10 cellular contexts compared by ENCODE assay signal in genomic region chr3:125142418-125142778, GRCh38.
DNase-seq lines count a peak whose midpoint lies in the region; ATAC-seq, FAIRE-seq and TF ChIP-seq lines count a peak whose summit lies in the region.
"Had no signal": no experiment of that assay in that cellular context is flagged by ENCODE, and none has a peak within 500 bp of the region (broad histone marks: within the 10 kb centered on the region; RNA-seq: fewer than 3 reads in every experiment).

No MANE protein-coding gene starts in this region.

- H3K9ac ChIP-seq in Karpas-422 (ENCODE audit: low read length): peak overlapping the region; percentile 42
- no peak overlapping the region for H3K9ac ChIP-seq in mammary epithelial cell (ENCODE audit: insufficient read depth, low read length)

- H4K20me1 ChIP-seq in Karpas-422 (ENCODE audit: insufficient read depth, low read depth, low read length) (no peaks in the 10 kb centered on the region), mammary epithelial cell (ENCODE audit: insufficient read depth, low read length) (no peaks in the 10 kb centered on the region)

- TF ChIP-seq POLR2A in H54 (IDR thresholded peaks at IDR 0.05; ENCODE audit: low read depth, low read length): no peak

- no peak for ATAC-seq in esophagus mucosa
- ATAC-seq: HCT116 had no signal

- H3K9me3 ChIP-seq in CD4-positive, alpha-beta memory T cell (ENCODE audit: control insufficient read depth in 1 of 2, low read length in 2 of 2): no peaks in the 10 kb centered on the region
- H3K9me3 ChIP-seq in Karpas-422 (ENCODE audit: low read length) (no peaks in the 10 kb centered on the region), mammary epithelial cell (replicated peaks; ENCODE audit: insufficient read depth, low read length) (no peaks in the 10 kb centered on the region)

- CTCF ChIA-PET in CD4-positive, alpha-beta memory T cell (lab: Charles Lee; ENCODE audit: partially characterized antibody): interaction anchor here (0.6 to 1.9 kb wide), 7 partner anchors 8 to 147 kb away, joined by 3 to 7 read pairs (median 4); no protein-coding TSS in a partner anchor
- CTCF ChIA-PET in mammary epithelial cell (lab: Charles Lee; ENCODE audit: low non-redundant PET): no interaction called here

- no peaks in the 10 kb centered on the region for H3K36me3 Mint-ChIP-seq in CD4-positive, alpha-beta memory T cell
- H3K36me3 Mint-ChIP-seq in endothelial cell (ENCODE audit: low read depth, unreplicated experiment) (peaks cover 7% of the 10 kb centered on the region), osteocyte (ENCODE audit: unreplicated experiment) (no peaks in the 10 kb centered on the region)

- H3K4me2 ChIP-seq in Karpas-422 (ENCODE audit: low read depth, low read length, poor library complexity, severe bottlenecking) (peak overlapping the region; percentile 57), mammary epithelial cell (ENCODE audit: insufficient read depth, low read depth, low read length) (no peak overlapping the region)

- H3K4me1 Mint-ChIP-seq in CD4-positive, alpha-beta memory T cell: peaks cover 13 to 36% (median 24%) of the 10 kb centered on the region in 4 donors
- H3K4me1 Mint-ChIP-seq in endothelial cell (ENCODE audit: unreplicated experiment): peaks cover 36% of the 10 kb centered on the region
- H3K4me1 Mint-ChIP-seq in osteocyte (ENCODE audit: unreplicated experiment): peaks cover 72% of the 10 kb centered on the region

- H3K27me3 Mint-ChIP-seq in CD4-positive, alpha-beta memory T cell: no peaks in the 10 kb centered on the region
- H3K27me3 Mint-ChIP-seq in endothelial cell (ENCODE audit: unreplicated experiment) (peaks cover 6% of the 10 kb centered on the region), osteocyte (ENCODE audit: unreplicated experiment) (no peaks in the 10 kb centered on the region)

- no TSS peak for BruUV-seq in mammary epithelial cell (replicated peaks; lab: Mats Ljungman, UMichigan)

- H3K9me3 Mint-ChIP-seq in CD4-positive, alpha-beta memory T cell: peaks cover 0 to 1% (median 0%) of the 10 kb centered on the region in 8 donors
- H3K9me3 Mint-ChIP-seq in endothelial cell (ENCODE audit: unreplicated experiment) (no peaks in the 10 kb centered on the region), osteocyte (ENCODE audit: unreplicated experiment) (no peaks in the 10 kb centered on the region)

- 100% methylated on average over 12 of the region's 12 CpGs for WGBS in mammary epithelial cell (ENCODE audit: low coverage, missing lambda C conversion rate)

- in situ Hi-C loops in mammary epithelial cell (cut with MboI; ENCODE audit: low sequenced_read_pairs in 2 of 2): no loop called here

- peak overlapping the region in 5 of 7 donors; percentile 46 to 83 (median 72) for H3K27ac Mint-ChIP-seq in CD4-positive, alpha-beta memory T cell
- H3K27ac Mint-ChIP-seq in endothelial cell (ENCODE audit: unreplicated experiment): peak overlapping the region; percentile 3
- peak overlapping the region; percentile 79 for H3K27ac Mint-ChIP-seq in osteocyte (ENCODE audit: unreplicated experiment)

- DNase-seq in CD4-positive, alpha-beta memory T cell: no peak
- DNase-seq in Karpas-422 (no peak), endothelial cell (ENCODE audit: low spot score) (no peak), osteocyte (ENCODE audit: extremely low spot score, unreplicated experiment) (no peak), mammary epithelial cell (no peak), SW 1271 (lab: John Stamatoyannopoulos, UW) (no peak), H54 (ENCODE audit: insufficient read length, low spot score) (no peak)
- DNase-seq: NCI-H2029 treated with DMSO at 0.1 percent for 48 hours had no signal

- H3K79me2 ChIP-seq in Karpas-422 (ENCODE audit: low read length): no peaks in the 10 kb centered on the region
- no peaks in the 10 kb centered on the region for H3K79me2 ChIP-seq in mammary epithelial cell (ENCODE audit: insufficient read depth, low read length)

- no peaks in the 10 kb centered on the region for H3K27me3 ChIP-seq in CD4-positive, alpha-beta memory T cell (ENCODE audit: insufficient read depth, low read length)
- H3K27me3 ChIP-seq in Karpas-422 (ENCODE audit: low read length): no peaks in the 10 kb centered on the region
- H3K27me3 ChIP-seq in mammary epithelial cell (ENCODE audit: insufficient read depth, low read length): no peaks in the 10 kb centered on the region

- no peaks in the 10 kb centered on the region for H3K36me3 ChIP-seq in CD4-positive, alpha-beta memory T cell (ENCODE audit: insufficient read depth, low read length)
- H3K36me3 ChIP-seq in Karpas-422 (ENCODE audit: insufficient read depth, low read length) (no peaks in the 10 kb centered on the region), mammary epithelial cell (ENCODE audit: insufficient read depth, low read length) (no peaks in the 10 kb centered on the region)

- peak overlapping the region; percentile 61 to 86 (median 76) for H3K4me3 Mint-ChIP-seq in CD4-positive, alpha-beta memory T cell
- H3K4me3 Mint-ChIP-seq in endothelial cell (ENCODE audit: unreplicated experiment): no peak overlapping the region
- H3K4me3 Mint-ChIP-seq in osteocyte (ENCODE audit: unreplicated experiment): no peak overlapping the region

- POLR2A ChIA-PET in CD4-positive, alpha-beta memory T cell (lab: Charles Lee; ENCODE audit: partially characterized antibody): interaction anchor here (0.6 to 2.1 kb wide), 2 partner anchors 82 to 89 kb away, joined by 3 to 8 read pairs; no protein-coding TSS in a partner anchor

- H2AFZ ChIP-seq in Karpas-422 (ENCODE audit: low read length) (peak overlapping the region; percentile 5; the same call in 1 of the 2 replicates), mammary epithelial cell (ENCODE audit: low read depth, low read length) (no peak overlapping the region)

- H3K27ac ChIP-seq in CD4-positive, alpha-beta memory T cell (ENCODE audit: low read depth, low read length): no peak overlapping the region
- H3K27ac ChIP-seq in Karpas-422 (ENCODE audit: low read length) (peak overlapping the region; percentile 47), mammary epithelial cell (ENCODE audit: insufficient read depth, low read depth, low read length) (no peak overlapping the region)

- peak overlapping the region; percentile 11 to 38 for H3K4me3 ChIP-seq in CD4-positive, alpha-beta memory T cell (ENCODE audit: low read length in 2 of 2)
- H3K4me3 ChIP-seq in Karpas-422 (ENCODE audit: low read length): peak overlapping the region; percentile 18; the same call in 1 of the 2 replicates
- no peak overlapping the region for H3K4me3 ChIP-seq in mammary epithelial cell (replicated peaks in 1 of 3; ENCODE audit: insufficient read depth in 1 of 3, low read depth in 2 of 3, low read length in 3 of 3)

- H3K4me1 ChIP-seq in CD4-positive, alpha-beta memory T cell (ENCODE audit: insufficient read depth, low read length): peaks cover 21% of the 10 kb centered on the region
- H3K4me1 ChIP-seq in Karpas-422 (ENCODE audit: low read length): peaks cover 92% of the 10 kb centered on the region
- H3K4me1 ChIP-seq in mammary epithelial cell (ENCODE audit: insufficient read depth, low read length): peaks cover 24% of the 10 kb centered on the region

- intact Hi-C loops in CD4-positive, alpha-beta memory T cell (cut with micrococcal nuclease): loop anchor here (1.0 to 10.0 kb wide), 5 partner anchors 26 to 378 kb away; partner anchors contain the start of gene ZNF148
- intact Hi-C loops in mammary epithelial cell (cut with micrococcal nuclease): no loop called here

- TF ChIP-seq CTCF in endothelial cell (IDR thresholded peaks at IDR 0.05; ENCODE audit: unreplicated experiment) (no peak), osteocyte (IDR thresholded peaks at IDR 0.05) (no peak), mammary epithelial cell (conservative IDR thresholded peaks at IDR 0.05 in 1 of 2, IDR thresholded peaks at IDR 0.05 in 1 of 2; ENCODE audit: extremely low read depth in 1 of 2, insufficient read depth in 1 of 2, low read depth in 1 of 2, low read length in 2 of 2) (no peak)

- no peaks in the 10 kb centered on the region for H3K9me2 ChIP-seq in Karpas-422 (replicated peaks; ENCODE audit: insufficient read depth, low read length)

- dilution Hi-C loops in mammary epithelial cell (cut with HindIII; ENCODE audit: low sequenced_read_pairs): loop anchor here (5.0 kb wide), 1 partner anchor 90 kb away; no protein-coding TSS in a partner anchor

- FAIRE-seq in H54 (lab: Jason Lieb, UNC): no peak

Comparison
In these comparisons a context has a peak if more than half of its experiments do, and no peak if none do; other contexts are left out.
1. H3K4me3 ChIP-seq: peak in CD4-positive, alpha-beta memory T cell (2 of 2) and Karpas-422 (single experiment); none in mammary epithelial cell (0 of 3).
2. H3K27ac Mint-ChIP-seq: peak in every context shown above with its lines; median percentile 79 in osteocyte; 72 in CD4-positive, alpha-beta memory T cell; 3 in endothelial cell.
3. H3K4me3 Mint-ChIP-seq: peak in CD4-positive, alpha-beta memory T cell (8 of 8); none in endothelial cell (single experiment) and osteocyte (single experiment).